ENCODE assay signal across 1 cellular context in genomic region chr1:35211113-35211399, GRCh38.
TF ChIP-seq lines count a peak whose summit lies in the region.

No MANE protein-coding gene starts in this region.

TF ChIP-seq in GM23338, 12 proteins besides CTCF, POLR2A, EP300 and RAD21 (continued from another document):
- TF ChIP-seq ZNF462 (CRISPR knock-in tag; IDR thresholded peaks at IDR 0.05) (no peak), ZNF114 (CRISPR knock-in tag; IDR thresholded peaks at IDR 0.05) (no peak), ETS1 (IDR thresholded peaks at IDR 0.05) (no peak), POLR2AphosphoS5 (IDR thresholded peaks at IDR 0.05; ENCODE audit: low read depth) (no peak), ZNF331 (CRISPR knock-in tag; IDR thresholded peaks at IDR 0.05; ENCODE audit: low read depth) (no peak), EZH2 (IDR thresholded peaks at IDR 0.05; ENCODE audit: low read depth, unreplicated experiment) (no peak), CREB1 (CRISPR knock-in tag; IDR thresholded peaks at IDR 0.05; ENCODE audit: low read depth) (no peak), JUNB (IDR thresholded peaks at IDR 0.05; ENCODE audit: unreplicated experiment) (no peak), STAT1 (IDR thresholded peaks at IDR 0.05; ENCODE audit: unreplicated experiment) (no peak), EZH2phosphoT487 (IDR thresholded peaks at IDR 0.05; ENCODE audit: unreplicated experiment) (no peak)
- TF ChIP-seq, protein P1, sequence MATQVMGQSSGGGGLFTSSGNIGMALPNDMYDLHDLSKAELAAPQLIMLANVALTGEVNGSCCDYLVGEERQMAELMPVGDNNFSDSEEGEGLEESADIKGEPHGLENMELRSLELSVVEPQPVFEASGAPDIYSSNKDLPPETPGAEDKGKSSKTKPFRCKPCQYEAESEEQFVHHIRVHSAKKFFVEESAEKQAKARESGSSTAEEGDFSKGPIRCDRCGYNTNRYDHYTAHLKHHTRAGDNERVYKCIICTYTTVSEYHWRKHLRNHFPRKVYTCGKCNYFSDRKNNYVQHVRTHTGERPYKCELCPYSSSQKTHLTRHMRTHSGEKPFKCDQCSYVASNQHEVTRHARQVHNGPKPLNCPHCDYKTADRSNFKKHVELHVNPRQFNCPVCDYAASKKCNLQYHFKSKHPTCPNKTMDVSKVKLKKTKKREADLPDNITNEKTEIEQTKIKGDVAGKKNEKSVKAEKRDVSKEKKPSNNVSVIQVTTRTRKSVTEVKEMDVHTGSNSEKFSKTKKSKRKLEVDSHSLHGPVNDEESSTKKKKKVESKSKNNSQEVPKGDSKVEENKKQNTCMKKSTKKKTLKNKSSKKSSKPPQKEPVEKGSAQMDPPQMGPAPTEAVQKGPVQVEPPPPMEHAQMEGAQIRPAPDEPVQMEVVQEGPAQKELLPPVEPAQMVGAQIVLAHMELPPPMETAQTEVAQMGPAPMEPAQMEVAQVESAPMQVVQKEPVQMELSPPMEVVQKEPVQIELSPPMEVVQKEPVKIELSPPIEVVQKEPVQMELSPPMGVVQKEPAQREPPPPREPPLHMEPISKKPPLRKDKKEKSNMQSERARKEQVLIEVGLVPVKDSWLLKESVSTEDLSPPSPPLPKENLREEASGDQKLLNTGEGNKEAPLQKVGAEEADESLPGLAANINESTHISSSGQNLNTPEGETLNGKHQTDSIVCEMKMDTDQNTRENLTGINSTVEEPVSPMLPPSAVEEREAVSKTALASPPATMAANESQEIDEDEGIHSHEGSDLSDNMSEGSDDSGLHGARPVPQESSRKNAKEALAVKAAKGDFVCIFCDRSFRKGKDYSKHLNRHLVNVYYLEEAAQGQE (IDR thresholded peaks at IDR 0.05; ENCODE audit: unreplicated experiment), result no peak
TF ChIP-seq in GM23338: peak in this region for 0.
